In genomic region chr16:70685938-70686375, GRCh38 we compare ENCODE assay signal across 8 cellular contexts. TPM values are rescaled to one million over a fixed set of nuclear protein-coding genes. Genes with fewer than 3 reads are reported as not detected.
DNase-seq lines count a peak whose midpoint lies in the region; ATAC-seq and TF ChIP-seq lines count a peak whose summit lies in the region.

TSS of gene MTSS2 (minus strand) at chr16:70686053. CDS start at chr16:70685791, 262 bp downstream.

- H3K9me3 Mint-ChIP-seq in activated naive CD8-positive, alpha-beta T cell treated with anti-CD3 and anti-CD28 coated beads for 36 hours, result no peaks in the 10 kb centered on the region
- no peaks in the 10 kb centered on the region for H3K9me3 Mint-ChIP-seq in nephron progenitor cell

- ATAC-seq in gastroesophageal sphincter (peak; percentile 87), HG02759 (IDR thresholded peaks at IDR 0.05; ENCODE audit: unreplicated experiment) (no peak), HG02840 (IDR thresholded peaks at IDR 0.05; ENCODE audit: low FRiP score, unreplicated experiment) (no peak)

- peaks cover 12% of the 10 kb centered on the region for H3K4me1 Mint-ChIP-seq in activated naive CD8-positive, alpha-beta T cell treated with anti-CD3 and anti-CD28 coated beads for 36 hours
- peaks cover 44% of the 10 kb centered on the region for H3K4me1 Mint-ChIP-seq in nephron progenitor cell

- peak within 1 kb of the TSS; percentile 83 to 98 (median 97) for H3K27ac ChIP-seq in gastroesophageal sphincter

- H3K27me3 Mint-ChIP-seq in activated naive CD8-positive, alpha-beta T cell treated with anti-CD3 and anti-CD28 coated beads for 36 hours, result peaks cover 4% of the 10 kb centered on the region
- H3K27me3 Mint-ChIP-seq in nephron progenitor cell (ENCODE audit: low read depth, poor library complexity), result peaks cover 8% of the 10 kb centered on the region

- TF ChIP-seq CTCF in gastroesophageal sphincter (IDR thresholded peaks at IDR 0.05), result peak in 2 of 4 experiments; percentile 15 to 19
- no peak for TF ChIP-seq CTCF in nephron progenitor cell (IDR thresholded peaks at IDR 0.05)

- H3K36me3 ChIP-seq in gastroesophageal sphincter, result no peaks in the 10 kb centered on the region

- H3K4me3 Mint-ChIP-seq in activated naive CD8-positive, alpha-beta T cell treated with anti-CD3 and anti-CD28 coated beads for 36 hours, result peak within 1 kb of the TSS; percentile 77
- peak within 1 kb of the TSS; percentile 84 for H3K4me3 Mint-ChIP-seq in nephron progenitor cell

- TF ChIP-seq EP300 in gastroesophageal sphincter (IDR thresholded peaks at IDR 0.05), result no peak

- peak within 1 kb of the TSS; percentile 48 for H3K27ac Mint-ChIP-seq in activated naive CD8-positive, alpha-beta T cell treated with anti-CD3 and anti-CD28 coated beads for 36 hours
- peak within 1 kb of the TSS; percentile 71 for H3K27ac Mint-ChIP-seq in nephron progenitor cell

- no peaks in the 10 kb centered on the region for H3K27me3 ChIP-seq in gastroesophageal sphincter

- TF ChIP-seq POLR2A in gastroesophageal sphincter (IDR thresholded peaks at IDR 0.05), result peak; percentile 76 to 79

- no peaks in the 10 kb centered on the region for H3K9me3 ChIP-seq in gastroesophageal sphincter

- WGBS in gastroesophageal sphincter (ENCODE audit: low coverage in 1 of 2), 2 donors, result no CpG with 5 or more reads among the region's 72 CpGs

- H3K36me3 Mint-ChIP-seq in activated naive CD8-positive, alpha-beta T cell treated with anti-CD3 and anti-CD28 coated beads for 36 hours, result no peaks in the 10 kb centered on the region
- H3K36me3 Mint-ChIP-seq in nephron progenitor cell (ENCODE audit: low read depth), result no peaks in the 10 kb centered on the region

- peak within 1 kb of the TSS; percentile 61 to 91 for H3K4me3 ChIP-seq in gastroesophageal sphincter

- DNase-seq in A172 (ENCODE audit: low spot score) (peak; percentile 72), GF-D8 (lab: John Stamatoyannopoulos, UW) (peak; percentile 20), NCI-H2227 (lab: John Stamatoyannopoulos, UW; ENCODE audit: unreplicated experiment) (peak; percentile 84), nephron progenitor cell (peak; percentile 95)
- DNase-seq in activated naive CD8-positive, alpha-beta T cell treated with anti-CD3 and anti-CD28 coated beads for 36 hours, result peak; percentile 52

- peaks cover 2 to 91% (median 84%) of the 10 kb centered on the region in 3 donors for H3K4me1 ChIP-seq in gastroesophageal sphincter

RNA-seq across cellular contexts. Expression of gene MTSS2, which starts in this region (rescaled TPM):
- total RNA-seq in A172 (2014; rRNA removed; shearing (Covaris generic)), result 74.1 and 96.8 TPM in 2 replicates
- total RNA-seq in activated naive CD8-positive, alpha-beta T cell treated with anti-CD3 and anti-CD28 coated beads for 36 hours, result 1 to 10 TPM; 6.9 to 9.2 TPM
- total RNA-seq in gastroesophageal sphincter, result 100 to 1,000 TPM in 1 of 4 donors, 10 to 100 TPM in 3; 70.9 to 234 (median 85.9) TPM

Comparison
In these comparisons a context has a peak if more than half of its experiments do, and no peak if none do; other contexts are left out.
1. DNase-seq: peak in every context shown above with its lines; median percentile 95 in nephron progenitor cell; 84 in NCI-H2227; 72 in A172; 52 in activated naive CD8-positive, alpha-beta T cell treated with anti-CD3 and anti-CD28 coated beads for 36 hours; 20 in GF-D8.